ENCODE assay signal across 1 cellular context in genomic region chr6:156953478-156954146, GRCh38.
TF ChIP-seq lines count a peak whose summit lies in the region.

No MANE protein-coding gene starts in this region.

TF ChIP-seq in GM23338, 12 proteins besides CTCF, POLR2A, EP300 and RAD21 (continued from another document):
- TF ChIP-seq, protein P1, sequence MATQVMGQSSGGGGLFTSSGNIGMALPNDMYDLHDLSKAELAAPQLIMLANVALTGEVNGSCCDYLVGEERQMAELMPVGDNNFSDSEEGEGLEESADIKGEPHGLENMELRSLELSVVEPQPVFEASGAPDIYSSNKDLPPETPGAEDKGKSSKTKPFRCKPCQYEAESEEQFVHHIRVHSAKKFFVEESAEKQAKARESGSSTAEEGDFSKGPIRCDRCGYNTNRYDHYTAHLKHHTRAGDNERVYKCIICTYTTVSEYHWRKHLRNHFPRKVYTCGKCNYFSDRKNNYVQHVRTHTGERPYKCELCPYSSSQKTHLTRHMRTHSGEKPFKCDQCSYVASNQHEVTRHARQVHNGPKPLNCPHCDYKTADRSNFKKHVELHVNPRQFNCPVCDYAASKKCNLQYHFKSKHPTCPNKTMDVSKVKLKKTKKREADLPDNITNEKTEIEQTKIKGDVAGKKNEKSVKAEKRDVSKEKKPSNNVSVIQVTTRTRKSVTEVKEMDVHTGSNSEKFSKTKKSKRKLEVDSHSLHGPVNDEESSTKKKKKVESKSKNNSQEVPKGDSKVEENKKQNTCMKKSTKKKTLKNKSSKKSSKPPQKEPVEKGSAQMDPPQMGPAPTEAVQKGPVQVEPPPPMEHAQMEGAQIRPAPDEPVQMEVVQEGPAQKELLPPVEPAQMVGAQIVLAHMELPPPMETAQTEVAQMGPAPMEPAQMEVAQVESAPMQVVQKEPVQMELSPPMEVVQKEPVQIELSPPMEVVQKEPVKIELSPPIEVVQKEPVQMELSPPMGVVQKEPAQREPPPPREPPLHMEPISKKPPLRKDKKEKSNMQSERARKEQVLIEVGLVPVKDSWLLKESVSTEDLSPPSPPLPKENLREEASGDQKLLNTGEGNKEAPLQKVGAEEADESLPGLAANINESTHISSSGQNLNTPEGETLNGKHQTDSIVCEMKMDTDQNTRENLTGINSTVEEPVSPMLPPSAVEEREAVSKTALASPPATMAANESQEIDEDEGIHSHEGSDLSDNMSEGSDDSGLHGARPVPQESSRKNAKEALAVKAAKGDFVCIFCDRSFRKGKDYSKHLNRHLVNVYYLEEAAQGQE (IDR thresholded peaks at IDR 0.05; ENCODE audit: unreplicated experiment): no peak
- TF ChIP-seq EZH2 (IDR thresholded peaks at IDR 0.05; ENCODE audit: low read depth, unreplicated experiment) (no peak), POLR2AphosphoS5 (IDR thresholded peaks at IDR 0.05; ENCODE audit: low read depth) (no peak), ZNF462 (CRISPR knock-in tag; IDR thresholded peaks at IDR 0.05) (no peak), CREB1 (CRISPR knock-in tag; IDR thresholded peaks at IDR 0.05; ENCODE audit: low read depth) (no peak)
